ENCODE assay signal across 1 cellular context in the genomic region with DNA sequence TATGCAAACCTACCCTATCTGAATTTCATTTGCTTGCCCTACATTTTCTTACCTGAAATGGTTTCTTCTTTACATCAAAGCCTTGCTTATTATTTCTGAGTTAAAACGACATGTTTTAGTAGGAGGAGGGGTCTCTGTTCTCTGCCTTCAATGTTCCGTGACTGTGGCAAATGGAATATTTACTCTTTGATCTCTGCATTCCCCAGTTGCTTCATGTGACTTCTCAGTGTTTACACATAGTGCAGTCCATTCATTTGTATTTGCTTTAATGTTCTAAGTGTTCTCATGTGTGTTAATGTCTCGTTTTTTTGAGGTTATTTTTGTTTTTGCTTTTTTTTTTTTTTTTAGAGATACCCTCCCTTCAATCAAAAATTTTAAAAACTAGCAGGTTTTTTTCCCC.
TF ChIP-seq lines count a peak whose summit lies in the region.

No MANE protein-coding gene starts in this region.

TF ChIP-seq in HepG2, 621 proteins besides CTCF, POLR2A, EP300 and RAD21 (continued from another document and continues in another):
- TF ChIP-seq, protein P1, sequence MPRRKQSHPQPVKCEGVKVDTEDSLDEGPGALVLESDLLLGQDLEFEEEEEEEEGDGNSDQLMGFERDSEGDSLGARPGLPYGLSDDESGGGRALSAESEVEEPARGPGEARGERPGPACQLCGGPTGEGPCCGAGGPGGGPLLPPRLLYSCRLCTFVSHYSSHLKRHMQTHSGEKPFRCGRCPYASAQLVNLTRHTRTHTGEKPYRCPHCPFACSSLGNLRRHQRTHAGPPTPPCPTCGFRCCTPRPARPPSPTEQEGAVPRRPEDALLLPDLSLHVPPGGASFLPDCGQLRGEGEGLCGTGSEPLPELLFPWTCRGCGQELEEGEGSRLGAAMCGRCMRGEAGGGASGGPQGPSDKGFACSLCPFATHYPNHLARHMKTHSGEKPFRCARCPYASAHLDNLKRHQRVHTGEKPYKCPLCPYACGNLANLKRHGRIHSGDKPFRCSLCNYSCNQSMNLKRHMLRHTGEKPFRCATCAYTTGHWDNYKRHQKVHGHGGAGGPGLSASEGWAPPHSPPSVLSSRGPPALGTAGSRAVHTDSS (CRISPR knock-in tag; conservative IDR thresholded peaks at IDR 0.05): no peak
- TF ChIP-seq AKAP8 (CRISPR knock-in tag; IDR thresholded peaks at IDR 0.05) (no peak), ZNF644 (CRISPR knock-in tag; IDR thresholded peaks at IDR 0.05; ENCODE audit: low read depth) (peak; percentile 76), NPAS2 (CRISPR knock-in tag; IDR thresholded peaks at IDR 0.05; ENCODE audit: borderline replicate concordance) (no peak), IRX3 (CRISPR knock-in tag; IDR thresholded peaks at IDR 0.05; ENCODE audit: borderline replicate concordance, low read depth) (no peak), MTF2 (CRISPR knock-in tag; IDR thresholded peaks at IDR 0.05; ENCODE audit: borderline replicate concordance) (no peak), ZNF83 (CRISPR knock-in tag; IDR thresholded peaks at IDR 0.05; ENCODE audit: borderline replicate concordance) (no peak), TAF1 (CRISPR knock-in tag; IDR thresholded peaks at IDR 0.05) (no peak), FOXJ3 (CRISPR knock-in tag; IDR thresholded peaks at IDR 0.05; ENCODE audit: borderline replicate concordance) (peak; percentile 61; the same call in 1 of the 2 replicates), HIVEP1 (CRISPR knock-in tag; IDR thresholded peaks at IDR 0.05) (no peak), KMT2B (CRISPR knock-in tag; IDR thresholded peaks at IDR 0.05) (peak; percentile 64; the same call in 1 of the 2 replicates), ZNF263 (CRISPR knock-in tag; IDR thresholded peaks at IDR 0.05) (no peak), NFIB (CRISPR knock-in tag; IDR thresholded peaks at IDR 0.05; ENCODE audit: borderline replicate concordance) (no peak), KDM1A (CRISPR knock-in tag; IDR thresholded peaks at IDR 0.05) (0 out of 2 replicates have a peak, but pooled peaks have one; percentile 27), MTA1 (CRISPR knock-in tag; IDR thresholded peaks at IDR 0.05; ENCODE audit: borderline replicate concordance) (no peak), ZNF460 (CRISPR knock-in tag; IDR thresholded peaks at IDR 0.05; ENCODE audit: borderline replicate concordance) (no peak), ZNF879 (CRISPR knock-in tag; IDR thresholded peaks at IDR 0.05) (no peak), ZNF619 (CRISPR knock-in tag; IDR thresholded peaks at IDR 0.05) (no peak), YEATS2 (CRISPR knock-in tag; IDR thresholded peaks at IDR 0.05; ENCODE audit: borderline replicate concordance) (peak; percentile 25; the same call in 1 of the 2 replicates), TAF15 (IDR thresholded peaks at IDR 0.05; ENCODE audit: low read depth, low read length, poor library complexity, severe bottlenecking) (no peak), ZNF761 (CRISPR knock-in tag; conservative IDR thresholded peaks at IDR 0.05) (no peak), TRIM24 (CRISPR knock-in tag; IDR thresholded peaks at IDR 0.05) (no peak), ZNF772 (CRISPR knock-in tag; IDR thresholded peaks at IDR 0.05) (no peak), ZNF382 (CRISPR knock-in tag; IDR thresholded peaks at IDR 0.05; ENCODE audit: borderline replicate concordance) (no peak), PHB2 (IDR thresholded peaks at IDR 0.05; ENCODE audit: partially characterized antibody) (no peak), MAFG (CRISPR knock-in tag; IDR thresholded peaks at IDR 0.05) (no peak), HOXA7 (CRISPR knock-in tag; IDR thresholded peaks at IDR 0.05) (no peak), ZNF138 (CRISPR knock-in tag; IDR thresholded peaks at IDR 0.05; ENCODE audit: low read depth) (no peak), ZNF75D (CRISPR knock-in tag; IDR thresholded peaks at IDR 0.05; ENCODE audit: borderline replicate concordance) (no peak), MXI1 (IDR thresholded peaks at IDR 0.05; ENCODE audit: borderline replicate concordance, low read depth, low read length) (peak; percentile 57; the same call in 2 of the 3 replicates), SRSF1 (optimal IDR thresholded peaks at IDR 0.05; ENCODE audit: low read depth, low read length) (no peak), BCL6 (CRISPR knock-in tag; IDR thresholded peaks at IDR 0.05) (peak; percentile 81), ZNF232 (CRISPR knock-in tag; IDR thresholded peaks at IDR 0.05; ENCODE audit: borderline replicate concordance) (no peak), ZBTB21 (CRISPR knock-in tag; IDR thresholded peaks at IDR 0.05) (no peak), DPF2 (CRISPR knock-in tag; IDR thresholded peaks at IDR 0.05; ENCODE audit: borderline replicate concordance, low read depth) (peak; percentile 80; the same call in 1 of the 2 replicates), ZNF7 (CRISPR knock-in tag; IDR thresholded peaks at IDR 0.05) (no peak), FOXA3 (CRISPR knock-in tag; IDR thresholded peaks at IDR 0.05) (peak; percentile 97)
- TF ChIP-seq, protein P2, sequence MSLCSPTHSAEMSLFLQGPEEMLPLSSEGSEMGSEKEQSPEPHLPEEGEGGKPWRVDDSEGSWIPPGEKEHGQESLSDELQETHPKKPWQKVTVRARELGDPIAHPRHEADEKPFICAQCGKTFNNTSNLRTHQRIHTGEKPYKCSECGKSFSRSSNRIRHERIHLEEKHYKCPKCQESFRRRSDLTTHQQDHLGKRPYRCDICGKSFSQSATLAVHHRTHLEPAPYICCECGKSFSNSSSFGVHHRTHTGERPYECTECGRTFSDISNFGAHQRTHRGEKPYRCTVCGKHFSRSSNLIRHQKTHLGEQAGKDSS (CRISPR knock-in tag; IDR thresholded peaks at IDR 0.05; ENCODE audit: borderline replicate concordance, low read depth): no peak
- TF ChIP-seq, protein P3, sequence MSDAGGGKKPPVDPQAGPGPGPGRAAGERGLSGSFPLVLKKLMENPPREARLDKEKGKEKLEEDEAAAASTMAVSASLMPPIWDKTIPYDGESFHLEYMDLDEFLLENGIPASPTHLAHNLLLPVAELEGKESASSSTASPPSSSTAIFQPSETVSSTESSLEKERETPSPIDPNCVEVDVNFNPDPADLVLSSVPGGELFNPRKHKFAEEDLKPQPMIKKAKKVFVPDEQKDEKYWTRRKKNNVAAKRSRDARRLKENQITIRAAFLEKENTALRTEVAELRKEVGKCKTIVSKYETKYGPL (CRISPR knock-in tag; IDR thresholded peaks at IDR 0.05): no peak
- TF ChIP-seq, protein P4, sequence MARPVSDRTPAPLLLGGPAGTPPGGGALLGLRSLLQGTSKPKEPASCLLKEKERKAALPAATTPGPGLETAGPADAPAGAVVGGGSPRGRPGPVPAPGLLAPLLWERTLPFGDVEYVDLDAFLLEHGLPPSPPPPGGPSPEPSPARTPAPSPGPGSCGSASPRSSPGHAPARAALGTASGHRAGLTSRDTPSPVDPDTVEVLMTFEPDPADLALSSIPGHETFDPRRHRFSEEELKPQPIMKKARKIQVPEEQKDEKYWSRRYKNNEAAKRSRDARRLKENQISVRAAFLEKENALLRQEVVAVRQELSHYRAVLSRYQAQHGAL (CRISPR knock-in tag; IDR thresholded peaks at IDR 0.05; ENCODE audit: not compliant biosample characterization): no peak
- TF ChIP-seq, protein P5, sequence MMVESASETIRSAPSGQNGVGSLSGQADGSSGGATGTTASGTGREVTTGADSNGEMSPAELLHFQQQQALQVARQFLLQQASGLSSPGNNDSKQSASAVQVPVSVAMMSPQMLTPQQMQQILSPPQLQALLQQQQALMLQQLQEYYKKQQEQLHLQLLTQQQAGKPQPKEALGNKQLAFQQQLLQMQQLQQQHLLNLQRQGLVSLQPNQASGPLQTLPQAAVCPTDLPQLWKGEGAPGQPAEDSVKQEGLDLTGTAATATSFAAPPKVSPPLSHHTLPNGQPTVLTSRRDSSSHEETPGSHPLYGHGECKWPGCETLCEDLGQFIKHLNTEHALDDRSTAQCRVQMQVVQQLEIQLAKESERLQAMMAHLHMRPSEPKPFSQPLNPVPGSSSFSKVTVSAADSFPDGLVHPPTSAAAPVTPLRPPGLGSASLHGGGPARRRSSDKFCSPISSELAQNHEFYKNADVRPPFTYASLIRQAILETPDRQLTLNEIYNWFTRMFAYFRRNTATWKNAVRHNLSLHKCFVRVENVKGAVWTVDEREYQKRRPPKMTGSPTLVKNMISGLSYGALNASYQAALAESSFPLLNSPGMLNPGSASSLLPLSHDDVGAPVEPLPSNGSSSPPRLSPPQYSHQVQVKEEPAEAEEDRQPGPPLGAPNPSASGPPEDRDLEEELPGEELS (CRISPR knock-in tag; IDR thresholded peaks at IDR 0.05): peak; percentile 90
- TF ChIP-seq, protein P6, sequence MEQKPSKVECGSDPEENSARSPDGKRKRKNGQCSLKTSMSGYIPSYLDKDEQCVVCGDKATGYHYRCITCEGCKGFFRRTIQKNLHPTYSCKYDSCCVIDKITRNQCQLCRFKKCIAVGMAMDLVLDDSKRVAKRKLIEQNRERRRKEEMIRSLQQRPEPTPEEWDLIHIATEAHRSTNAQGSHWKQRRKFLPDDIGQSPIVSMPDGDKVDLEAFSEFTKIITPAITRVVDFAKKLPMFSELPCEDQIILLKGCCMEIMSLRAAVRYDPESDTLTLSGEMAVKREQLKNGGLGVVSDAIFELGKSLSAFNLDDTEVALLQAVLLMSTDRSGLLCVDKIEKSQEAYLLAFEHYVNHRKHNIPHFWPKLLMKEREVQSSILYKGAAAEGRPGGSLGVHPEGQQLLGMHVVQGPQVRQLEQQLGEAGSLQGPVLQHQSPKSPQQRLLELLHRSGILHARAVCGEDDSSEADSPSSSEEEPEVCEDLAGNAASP (CRISPR knock-in tag; IDR thresholded peaks at IDR 0.05; ENCODE audit: borderline replicate concordance): peak; percentile 51; the same call in 1 of the 2 replicates
- TF ChIP-seq, protein P7, sequence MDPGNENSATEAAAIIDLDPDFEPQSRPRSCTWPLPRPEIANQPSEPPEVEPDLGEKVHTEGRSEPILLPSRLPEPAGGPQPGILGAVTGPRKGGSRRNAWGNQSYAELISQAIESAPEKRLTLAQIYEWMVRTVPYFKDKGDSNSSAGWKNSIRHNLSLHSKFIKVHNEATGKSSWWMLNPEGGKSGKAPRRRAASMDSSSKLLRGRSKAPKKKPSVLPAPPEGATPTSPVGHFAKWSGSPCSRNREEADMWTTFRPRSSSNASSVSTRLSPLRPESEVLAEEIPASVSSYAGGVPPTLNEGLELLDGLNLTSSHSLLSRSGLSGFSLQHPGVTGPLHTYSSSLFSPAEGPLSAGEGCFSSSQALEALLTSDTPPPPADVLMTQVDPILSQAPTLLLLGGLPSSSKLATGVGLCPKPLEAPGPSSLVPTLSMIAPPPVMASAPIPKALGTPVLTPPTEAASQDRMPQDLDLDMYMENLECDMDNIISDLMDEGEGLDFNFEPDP (CRISPR knock-in tag; conservative IDR thresholded peaks at IDR 0.05): no peak
- TF ChIP-seq, protein P8, sequence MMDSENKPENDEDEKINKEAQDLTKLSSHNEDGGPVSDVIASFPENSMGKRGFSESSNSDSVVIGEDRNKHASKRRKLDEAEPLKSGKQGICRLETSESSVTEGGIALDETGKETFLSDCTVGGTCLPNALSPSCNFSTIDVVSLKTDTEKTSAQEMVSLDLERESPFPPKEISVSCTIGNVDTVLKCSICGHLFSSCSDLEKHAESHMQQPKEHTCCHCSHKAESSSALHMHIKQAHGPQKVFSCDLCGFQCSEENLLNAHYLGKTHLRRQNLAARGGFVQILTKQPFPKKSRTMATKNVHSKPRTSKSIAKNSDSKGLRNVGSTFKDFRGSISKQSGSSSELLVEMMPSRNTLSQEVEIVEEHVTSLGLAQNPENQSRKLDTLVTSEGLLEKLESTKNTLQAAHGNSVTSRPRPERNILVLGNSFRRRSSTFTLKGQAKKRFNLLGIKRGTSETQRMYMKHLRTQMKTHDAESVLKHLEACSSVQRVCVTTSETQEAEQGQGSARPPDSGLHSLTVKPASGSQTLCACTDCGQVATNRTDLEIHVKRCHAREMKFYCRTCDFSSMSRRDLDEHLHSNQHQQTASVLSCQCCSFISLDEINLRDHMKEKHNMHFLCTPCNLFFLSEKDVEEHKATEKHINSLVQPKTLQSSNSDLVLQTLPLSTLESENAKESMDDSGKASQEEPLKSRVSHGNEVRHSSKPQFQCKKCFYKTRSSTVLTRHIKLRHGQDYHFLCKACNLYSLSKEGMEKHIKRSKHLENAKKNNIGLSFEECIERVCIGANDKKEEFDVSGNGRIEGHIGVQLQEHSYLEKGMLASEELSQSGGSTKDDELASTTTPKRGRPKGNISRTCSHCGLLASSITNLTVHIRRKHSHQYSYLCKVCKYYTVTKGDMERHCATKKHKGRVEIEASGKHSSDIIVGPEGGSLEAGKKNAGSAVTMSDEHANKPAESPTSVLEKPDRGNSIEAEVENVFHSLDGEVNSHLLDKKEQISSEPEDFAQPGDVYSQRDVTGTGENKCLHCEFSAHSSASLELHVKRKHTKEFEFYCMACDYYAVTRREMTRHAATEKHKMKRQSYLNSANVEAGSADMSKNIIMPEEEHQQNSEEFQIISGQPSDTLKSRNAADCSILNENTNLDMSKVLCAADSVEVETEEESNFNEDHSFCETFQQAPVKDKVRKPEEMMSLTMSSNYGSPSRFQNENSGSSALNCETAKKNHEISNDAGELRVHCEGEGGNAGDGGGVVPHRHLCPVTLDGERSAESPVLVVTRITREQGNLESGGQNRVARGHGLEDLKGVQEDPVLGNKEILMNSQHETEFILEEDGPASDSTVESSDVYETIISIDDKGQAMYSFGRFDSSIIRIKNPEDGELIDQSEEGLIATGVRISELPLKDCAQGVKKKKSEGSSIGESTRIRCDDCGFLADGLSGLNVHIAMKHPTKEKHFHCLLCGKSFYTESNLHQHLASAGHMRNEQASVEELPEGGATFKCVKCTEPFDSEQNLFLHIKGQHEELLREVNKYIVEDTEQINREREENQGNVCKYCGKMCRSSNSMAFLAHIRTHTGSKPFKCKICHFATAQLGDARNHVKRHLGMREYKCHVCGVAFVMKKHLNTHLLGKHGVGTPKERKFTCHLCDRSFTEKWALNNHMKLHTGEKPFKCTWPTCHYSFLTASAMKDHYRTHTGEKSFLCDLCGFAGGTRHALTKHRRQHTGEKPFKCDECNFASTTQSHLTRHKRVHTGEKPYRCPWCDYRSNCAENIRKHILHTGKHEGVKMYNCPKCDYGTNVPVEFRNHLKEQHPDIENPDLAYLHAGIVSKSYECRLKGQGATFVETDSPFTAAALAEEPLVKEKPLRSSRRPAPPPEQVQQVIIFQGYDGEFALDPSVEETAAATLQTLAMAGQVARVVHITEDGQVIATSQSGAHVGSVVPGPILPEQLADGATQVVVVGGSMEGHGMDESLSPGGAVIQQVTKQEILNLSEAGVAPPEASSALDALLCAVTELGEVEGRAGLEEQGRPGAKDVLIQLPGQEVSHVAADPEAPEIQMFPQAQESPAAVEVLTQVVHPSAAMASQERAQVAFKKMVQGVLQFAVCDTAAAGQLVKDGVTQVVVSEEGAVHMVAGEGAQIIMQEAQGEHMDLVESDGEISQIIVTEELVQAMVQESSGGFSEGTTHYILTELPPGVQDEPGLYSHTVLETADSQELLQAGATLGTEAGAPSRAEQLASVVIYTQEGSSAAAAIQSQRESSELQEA (CRISPR knock-in tag; IDR thresholded peaks at IDR 0.05; ENCODE audit: not compliant biosample characterization): no peak
- TF ChIP-seq, protein P9, sequence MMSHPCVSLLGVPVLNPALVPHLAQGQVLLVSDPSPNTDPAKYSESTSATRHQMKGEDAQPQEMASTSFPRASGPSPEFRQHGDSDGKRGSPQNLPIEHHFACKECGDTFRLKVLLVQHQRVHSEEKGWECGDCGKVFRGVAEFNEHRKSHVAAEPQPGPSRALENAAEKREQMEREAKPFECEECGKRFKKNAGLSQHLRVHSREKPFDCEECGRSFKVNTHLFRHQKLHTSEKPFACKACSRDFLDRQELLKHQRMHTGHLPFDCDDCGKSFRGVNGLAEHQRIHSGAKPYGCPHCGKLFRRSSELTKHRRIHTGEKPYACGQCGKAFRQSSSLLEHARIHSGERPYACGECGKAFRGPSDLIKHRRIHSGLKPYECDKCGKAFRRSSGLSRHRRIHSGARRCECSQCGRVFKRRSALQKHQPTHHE (CRISPR knock-in tag; IDR thresholded peaks at IDR 0.05; ENCODE audit: borderline replicate concordance): no peak
